Comparison of ENCODE assay signal across 16 cellular contexts in genomic region chr7:135186841-135187253, GRCh38. TPM values are rescaled to one million over a fixed set of nuclear protein-coding genes. Genes with fewer than 3 reads are reported as not detected.
A peak's percentile ranks its signal among the peaks of the same experiment; 100 is the strongest.
DNase-seq lines count a peak whose midpoint lies in the region; ATAC-seq and TF ChIP-seq lines count a peak whose summit lies in the region.
"Had no signal": no experiment of that assay in that cellular context is flagged by ENCODE, and none has a peak within 500 bp of the region (broad histone marks: within the 10 kb centered on the region; RNA-seq: fewer than 3 reads in every experiment).

No MANE protein-coding gene starts in this region.

- CTCF ChIA-PET in GM10248 (lab: Yijun Ruan, JAX): interaction anchor here (0.6 to 6.3 kb wide), 13 partner anchors 8 to 200 kb away, joined by 3 to 25 read pairs (median 4); partner anchors contain the start of genes AGBL3, CYREN and WDR91
- CTCF ChIA-PET in CD8-positive, alpha-beta T cell (lab: Charles Lee): interaction anchor here (0.9 to 1.0 kb wide), 2 partner anchors 14 to 25 kb away, joined by 3 read pairs; partner anchors contain the start of gene WDR91

- POLR2A ChIA-PET in GM10248 (lab: Yijun Ruan, JAX): interaction anchor here (0.5 to 2.1 kb wide), 6 partner anchors 11 to 383 kb away, joined by 3 to 18 read pairs (median 4); partner anchors contain the start of genes CYREN and WDR91
- POLR2A ChIA-PET in CD8-positive, alpha-beta T cell (lab: Charles Lee): no interaction called here

- no peaks in the 10 kb centered on the region for H3K4me1 ChIP-seq in CD8-positive, alpha-beta T cell (ENCODE audit: insufficient read depth, low read length)
- no peaks in the 10 kb centered on the region for H3K4me1 ChIP-seq in lower lobe of right lung
- H3K4me1 ChIP-seq: SJCRH30 had no signal

- H3K36me3 ChIP-seq in CD8-positive, alpha-beta T cell (ENCODE audit: insufficient read depth, low read length): peaks cover 35% of the 10 kb centered on the region
- peaks cover 96% of the 10 kb centered on the region for H3K36me3 ChIP-seq in lower lobe of right lung

- H3K4me3 ChIP-seq in CD8-positive, alpha-beta T cell (ENCODE audit: low read depth, low read length): no peak overlapping the region
- H3K4me3 ChIP-seq in lower lobe of right lung: no peak overlapping the region
- H3K4me3 ChIP-seq: body of pancreas, SJCRH30 had no signal

- peaks cover 96% of the 10 kb centered on the region for H3K36me3 Mint-ChIP-seq in CD8-positive, alpha-beta T cell

- H3K9me3 Mint-ChIP-seq in CD8-positive, alpha-beta T cell: peaks cover 6% of the 10 kb centered on the region

- ATAC-seq in GM18861 (IDR thresholded peaks at IDR 0.05; ENCODE audit: unreplicated experiment) (peak; percentile 69), GM21723 (IDR thresholded peaks at IDR 0.05; ENCODE audit: unreplicated experiment) (peak; percentile 65), HG03439 (IDR thresholded peaks at IDR 0.05; ENCODE audit: unreplicated experiment) (peak; percentile 63), lower lobe of right lung (no peak)
- ATAC-seq in CD8-positive, alpha-beta T cell: no peak
- ATAC-seq: body of pancreas; naive thymus-derived CD4-positive, alpha-beta T cell had no signal

- no peak overlapping the region for H3K27ac Mint-ChIP-seq in CD8-positive, alpha-beta T cell
- H3K27ac Mint-ChIP-seq: CD4-positive, alpha-beta T cell had no signal

- no peaks in the 10 kb centered on the region for H3K4me1 Mint-ChIP-seq in CD8-positive, alpha-beta T cell (ENCODE audit: low read depth)
- H3K4me1 Mint-ChIP-seq: naive thymus-derived CD4-positive, alpha-beta T cell had no signal

- TF ChIP-seq CTCF in GM10248 (IDR thresholded peaks at IDR 0.05; ENCODE audit: control extremely low read depth, extremely low read depth, low read depth, missing control alignments) (no peak), lower lobe of right lung (IDR thresholded peaks at IDR 0.05) (no peak)
- no peak for TF ChIP-seq CTCF in CD8-positive, alpha-beta T cell (IDR thresholded peaks at IDR 0.05)

- intact Hi-C loops in CD8-positive, alpha-beta T cell (cut with DNase I, micrococcal nuclease): no loop called here
- intact Hi-C loops in lower lobe of right lung (cut with DNase I): no loop called here

- H3K9me3 ChIP-seq in CD8-positive, alpha-beta T cell (ENCODE audit: low read length): peaks cover 8% of the 10 kb centered on the region
- peaks cover 7% of the 10 kb centered on the region for H3K9me3 ChIP-seq in lower lobe of right lung
- H3K9me3 ChIP-seq: SJCRH30 had no signal

- H3K27ac ChIP-seq in CD8-positive, alpha-beta T cell (ENCODE audit: low read depth, low read length): no peak overlapping the region
- H3K27ac ChIP-seq in lower lobe of right lung: no peak overlapping the region
- H3K27ac ChIP-seq: SJCRH30 had no signal

- H3K4me3 Mint-ChIP-seq in CD8-positive, alpha-beta T cell: no peak overlapping the region
- H3K4me3 Mint-ChIP-seq: CD4-positive, alpha-beta T cell; naive thymus-derived CD4-positive, alpha-beta T cell had no signal

- no peaks in the 10 kb centered on the region for H3K27me3 Mint-ChIP-seq in CD8-positive, alpha-beta T cell (ENCODE audit: low read depth)
- H3K27me3 Mint-ChIP-seq: CD4-positive, alpha-beta T cell; naive thymus-derived CD4-positive, alpha-beta T cell had no signal

- no peaks in the 10 kb centered on the region for H3K27me3 ChIP-seq in CD8-positive, alpha-beta T cell (ENCODE audit: insufficient read depth, low read length)
- no peaks in the 10 kb centered on the region for H3K27me3 ChIP-seq in lower lobe of right lung (ENCODE audit: low read depth)
- H3K27me3 ChIP-seq: body of pancreas, SJCRH30 had no signal

- DNase-seq in GM10248 (ENCODE audit: extremely low spot score) (peak; percentile 80), Ammon's horn (ENCODE audit: low spot score) (no peak), DMS79 treated with DMSO at 0.1 percent for 48 hours (lab: John Stamatoyannopoulos, UW) (no peak), lower lobe of right lung (no peak)
- DNase-seq in CD8-positive, alpha-beta T cell: no peak
- DNase-seq: CD4-positive, alpha-beta T cell; IMR-90; NCI-H2227 treated with DMSO at 0.1 percent for 48 hours; SJCRH30 had no signal

RNA-seq across cellular contexts. Expression of gene CYREN, which starts 16.3 kb away (rescaled TPM):
- total RNA-seq in CD8-positive, alpha-beta T cell: 10 to 100 TPM; 14.0 to 15.2 TPM
- total RNA-seq in lower lobe of right lung: 39.6 TPM

RNA-seq across cellular contexts. Expression of gene WDR91, which starts 24.5 kb away (rescaled TPM):
- total RNA-seq in CD8-positive, alpha-beta T cell: 10 to 100 TPM; 43.3 to 46.6 TPM
- total RNA-seq in lower lobe of right lung: 27.1 TPM

RNA-seq across cellular contexts. Expression of gene TMEM140, which starts 39.0 kb away (rescaled TPM):
- 10 to 100 TPM; 18.8 to 21.8 TPM for total RNA-seq in CD8-positive, alpha-beta T cell
- total RNA-seq in lower lobe of right lung: 39.3 TPM

RNA-seq across cellular contexts. Expression of gene STRA8, which starts 46.8 kb away (rescaled TPM):
- total RNA-seq in CD8-positive, alpha-beta T cell: not detected
- total RNA-seq in lower lobe of right lung: not detected
- total RNA-seq: body of pancreas; CD4-positive, alpha-beta T cell; epithelial cell of proximal tubule; IMR-90; naive thymus-derived CD4-positive, alpha-beta T cell; SJCRH30; skeletal muscle tissue had no signal

Comparison
In these comparisons a context has a peak if more than half of its experiments do, and no peak if none do; other contexts are left out.
1. ATAC-seq: peak in GM18861 (single experiment), GM21723 (single experiment) and HG03439 (single experiment); none in CD8-positive, alpha-beta T cell (single experiment) and lower lobe of right lung (0 of 2).